ENCODE assay signal across 9 cellular contexts in the genomic region with DNA sequence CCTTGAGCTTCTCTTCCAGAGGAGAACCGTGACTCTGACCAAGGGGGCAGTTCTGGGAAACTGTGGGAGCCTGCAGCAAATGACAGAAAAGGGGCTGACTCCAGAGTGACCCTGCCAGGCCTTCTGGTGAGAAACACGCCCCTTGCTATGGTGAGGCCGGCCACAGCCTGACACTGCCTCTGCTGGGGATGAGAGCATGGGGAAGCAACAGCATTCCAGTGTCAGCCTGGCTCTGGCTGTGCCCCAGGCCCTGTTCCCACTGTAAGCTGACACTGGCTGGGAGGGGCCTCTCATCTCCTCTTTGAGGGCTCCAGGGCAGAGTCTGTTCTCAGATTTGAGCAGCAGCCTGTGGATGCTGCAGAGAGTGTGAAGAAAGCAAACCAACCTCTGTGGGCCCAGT.
DNase-seq lines count a peak whose midpoint lies in the region; ATAC-seq and TF ChIP-seq lines count a peak whose summit lies in the region.
"Had no signal": no experiment of that assay in that cellular context is flagged by ENCODE, and none has a peak within 500 bp of the region (broad histone marks: within the 10 kb centered on the region; RNA-seq: fewer than 3 reads in every experiment).

No MANE protein-coding gene starts in this region.

- no peak for TF ChIP-seq CTCF in HCT116 (IDR thresholded peaks at IDR 0.05 in 2 of 3, conservative IDR thresholded peaks at IDR 0.05 in 1 of 3; ENCODE audit: borderline replicate concordance in 1 of 3, insufficient read depth in 1 of 3, low read depth in 2 of 3, low read length in 2 of 3)

- CTCF ChIA-PET in HCT116 (lab: Charles Lee), result no interaction called here
- CTCF ChIA-PET in activated CD4-positive, alpha-beta memory T cell treated with anti-CD3 and anti-CD28 coated beads for 36 hours (lab: Charles Lee), result no interaction called here

- H3K4me1 ChIP-seq in HCT116 (ENCODE audit: control insufficient read depth in 1 of 2, insufficient read depth in 2 of 2, low read length in 2 of 2), result peaks cover 9 to 10% of the 10 kb centered on the region in 2 experiments

- no peaks in the 10 kb centered on the region for H3K9me2 ChIP-seq in HCT116 (ENCODE audit: insufficient read depth)

- H3K27me3 Mint-ChIP-seq in activated CD4-positive, alpha-beta memory T cell treated with anti-CD3 and anti-CD28 coated beads for 36 hours, result peaks cover 2% of the 10 kb centered on the region

- no peaks in the 10 kb centered on the region for H3K9me3 Mint-ChIP-seq in activated CD4-positive, alpha-beta memory T cell treated with anti-CD3 and anti-CD28 coated beads for 36 hours

- intact Hi-C loops in HCT116 (cut with micrococcal nuclease), result no loop called here
- intact Hi-C loops in activated CD4-positive, alpha-beta memory T cell treated with anti-CD3 and anti-CD28 coated beads for 36 hours (cut with micrococcal nuclease), result no loop called here

- POLR2A ChIA-PET in HCT116 (lab: Charles Lee), result no interaction called here
- POLR2A ChIA-PET in activated CD4-positive, alpha-beta memory T cell treated with anti-CD3 and anti-CD28 coated beads for 36 hours (lab: Charles Lee), result no interaction called here

- ATAC-seq in HCT116 (peak; percentile 83), HG02759 (IDR thresholded peaks at IDR 0.05; ENCODE audit: unreplicated experiment) (no peak), HG02798 (IDR thresholded peaks at IDR 0.05; ENCODE audit: poor library complexity, unreplicated experiment) (no peak)

- TF ChIP-seq POLR2A in HCT116 (IDR thresholded peaks at IDR 0.05; ENCODE audit: borderline replicate concordance, extremely low read depth, insufficient read depth, insufficient read length), result no peak

- no peak overlapping the region for H3K27ac ChIP-seq in HCT116 (ENCODE audit: low read depth, low read length)

- no peak overlapping the region for H3K4me3 Mint-ChIP-seq in activated CD4-positive, alpha-beta memory T cell treated with anti-CD3 and anti-CD28 coated beads for 36 hours

- H3K4me3 ChIP-seq in HCT116 (replicated peaks in 1 of 2; ENCODE audit: low read depth in 1 of 2, low read length in 2 of 2), result no peak overlapping the region

- BruUV-seq in HCT116 (replicated peaks; lab: Mats Ljungman, UMichigan), result no TSS peak

- no peaks in the 10 kb centered on the region for H3K27me3 ChIP-seq in HCT116 (ENCODE audit: insufficient read depth, low read length)

- RAD21 ChIA-PET in HCT116 (lab: Charles Lee; ENCODE audit: low non-redundant PET in 1 of 2, low total read pairs in 2 of 2, uncharacterized antibody in 2 of 2, unreplicated experiment in 2 of 2), result no interaction called here

- H3K27ac Mint-ChIP-seq in activated CD4-positive, alpha-beta memory T cell treated with anti-CD3 and anti-CD28 coated beads for 36 hours, result no peak overlapping the region

- no peak overlapping the region for H3K9ac ChIP-seq in HCT116 (ENCODE audit: low read length)

- H2AFZ ChIP-seq in HCT116 (ENCODE audit: low read depth, low read length, poor library complexity, severe bottlenecking), result no peak overlapping the region

- H3K36me3 ChIP-seq in HCT116 (ENCODE audit: control insufficient read depth in 1 of 2, insufficient read depth in 2 of 2, low read length in 2 of 2), result no peaks in the 10 kb centered on the region

- H3K4me2 ChIP-seq in HCT116 (ENCODE audit: low read length), result peak overlapping the region; percentile 21

- H3K9me3 ChIP-seq in HCT116 (ENCODE audit: control insufficient read depth in 1 of 2, insufficient read depth in 1 of 2, low read depth in 1 of 2, low read length in 2 of 2), result no peaks in the 10 kb centered on the region

- DNase-seq in HCT116 (ENCODE audit: low read depth, low spot score) (no peak), brain pericyte (ENCODE audit: low read depth, low spot score) (peak; percentile 90), iPS-NIHi7 (ENCODE audit: extremely low spot score) (peak; percentile 93), stromal cell of bone marrow (ENCODE audit: low read depth) (peak; percentile 45), mesenteric fat pad (ENCODE audit: low spot score) (no peak)
- DNase-seq in activated CD4-positive, alpha-beta memory T cell treated with anti-CD3 and anti-CD28 coated beads for 36 hours, result no peak
- DNase-seq: NCI-H446 treated with DMSO at 0.1 percent for 48 hours had no signal

- H3K4me1 Mint-ChIP-seq in activated CD4-positive, alpha-beta memory T cell treated with anti-CD3 and anti-CD28 coated beads for 36 hours (ENCODE audit: low read depth), result peaks cover 3% of the 10 kb centered on the region

- no peaks in the 10 kb centered on the region for H3K36me3 Mint-ChIP-seq in activated CD4-positive, alpha-beta memory T cell treated with anti-CD3 and anti-CD28 coated beads for 36 hours

- no peaks in the 10 kb centered on the region for H3K79me2 ChIP-seq in HCT116 (ENCODE audit: insufficient read depth, low read length)

- no peaks in the 10 kb centered on the region for H4K20me1 ChIP-seq in HCT116 (ENCODE audit: insufficient read depth)

- no peak for TF ChIP-seq RAD21 in HCT116 (IDR thresholded peaks at IDR 0.05; ENCODE audit: low read depth)

TF ChIP-seq in HCT116, 20 proteins besides CTCF, POLR2A, EP300 and RAD21:
- TF ChIP-seq CBX3 (IDR thresholded peaks at IDR 0.05; ENCODE audit: low read depth) (no peak), CEBPB (IDR thresholded peaks at IDR 0.05; ENCODE audit: low read depth) (no peak), SRF (IDR thresholded peaks at IDR 0.05; ENCODE audit: low read depth) (no peak), EZH2 (IDR thresholded peaks at IDR 0.05) (no peak), ATF3 (IDR thresholded peaks at IDR 0.05) (no peak), YY1 (IDR thresholded peaks at IDR 0.05; ENCODE audit: extremely low read depth, insufficient replicate concordance, low read depth, low read length) (no peak), EZH2phosphoT487 (IDR thresholded peaks at IDR 0.05; ENCODE audit: borderline replicate concordance) (no peak), SIN3A (IDR thresholded peaks at IDR 0.05; ENCODE audit: low read depth) (no peak)
- TF ChIP-seq, protein P1, sequence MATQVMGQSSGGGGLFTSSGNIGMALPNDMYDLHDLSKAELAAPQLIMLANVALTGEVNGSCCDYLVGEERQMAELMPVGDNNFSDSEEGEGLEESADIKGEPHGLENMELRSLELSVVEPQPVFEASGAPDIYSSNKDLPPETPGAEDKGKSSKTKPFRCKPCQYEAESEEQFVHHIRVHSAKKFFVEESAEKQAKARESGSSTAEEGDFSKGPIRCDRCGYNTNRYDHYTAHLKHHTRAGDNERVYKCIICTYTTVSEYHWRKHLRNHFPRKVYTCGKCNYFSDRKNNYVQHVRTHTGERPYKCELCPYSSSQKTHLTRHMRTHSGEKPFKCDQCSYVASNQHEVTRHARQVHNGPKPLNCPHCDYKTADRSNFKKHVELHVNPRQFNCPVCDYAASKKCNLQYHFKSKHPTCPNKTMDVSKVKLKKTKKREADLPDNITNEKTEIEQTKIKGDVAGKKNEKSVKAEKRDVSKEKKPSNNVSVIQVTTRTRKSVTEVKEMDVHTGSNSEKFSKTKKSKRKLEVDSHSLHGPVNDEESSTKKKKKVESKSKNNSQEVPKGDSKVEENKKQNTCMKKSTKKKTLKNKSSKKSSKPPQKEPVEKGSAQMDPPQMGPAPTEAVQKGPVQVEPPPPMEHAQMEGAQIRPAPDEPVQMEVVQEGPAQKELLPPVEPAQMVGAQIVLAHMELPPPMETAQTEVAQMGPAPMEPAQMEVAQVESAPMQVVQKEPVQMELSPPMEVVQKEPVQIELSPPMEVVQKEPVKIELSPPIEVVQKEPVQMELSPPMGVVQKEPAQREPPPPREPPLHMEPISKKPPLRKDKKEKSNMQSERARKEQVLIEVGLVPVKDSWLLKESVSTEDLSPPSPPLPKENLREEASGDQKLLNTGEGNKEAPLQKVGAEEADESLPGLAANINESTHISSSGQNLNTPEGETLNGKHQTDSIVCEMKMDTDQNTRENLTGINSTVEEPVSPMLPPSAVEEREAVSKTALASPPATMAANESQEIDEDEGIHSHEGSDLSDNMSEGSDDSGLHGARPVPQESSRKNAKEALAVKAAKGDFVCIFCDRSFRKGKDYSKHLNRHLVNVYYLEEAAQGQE (IDR thresholded peaks at IDR 0.05; ENCODE audit: low read depth), result no peak
- TF ChIP-seq, protein P2, sequence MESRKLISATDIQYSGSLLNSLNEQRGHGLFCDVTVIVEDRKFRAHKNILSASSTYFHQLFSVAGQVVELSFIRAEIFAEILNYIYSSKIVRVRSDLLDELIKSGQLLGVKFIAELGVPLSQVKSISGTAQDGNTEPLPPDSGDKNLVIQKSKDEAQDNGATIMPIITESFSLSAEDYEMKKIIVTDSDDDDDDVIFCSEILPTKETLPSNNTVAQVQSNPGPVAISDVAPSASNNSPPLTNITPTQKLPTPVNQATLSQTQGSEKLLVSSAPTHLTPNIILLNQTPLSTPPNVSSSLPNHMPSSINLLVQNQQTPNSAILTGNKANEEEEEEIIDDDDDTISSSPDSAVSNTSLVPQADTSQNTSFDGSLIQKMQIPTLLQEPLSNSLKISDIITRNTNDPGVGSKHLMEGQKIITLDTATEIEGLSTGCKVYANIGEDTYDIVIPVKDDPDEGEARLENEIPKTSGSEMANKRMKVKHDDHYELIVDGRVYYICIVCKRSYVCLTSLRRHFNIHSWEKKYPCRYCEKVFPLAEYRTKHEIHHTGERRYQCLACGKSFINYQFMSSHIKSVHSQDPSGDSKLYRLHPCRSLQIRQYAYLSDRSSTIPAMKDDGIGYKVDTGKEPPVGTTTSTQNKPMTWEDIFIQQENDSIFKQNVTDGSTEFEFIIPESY (IDR thresholded peaks at IDR 0.05; ENCODE audit: extremely low read depth, insufficient replicate concordance, low read length), result no peak
TF ChIP-seq in HCT116: peak in this region for 0.

Comparison
In these comparisons a context has a peak if more than half of its experiments do, and no peak if none do; other contexts are left out.
1. DNase-seq: peak in brain pericyte (single experiment), iPS-NIHi7 (single experiment) and stromal cell of bone marrow (single experiment); none in HCT116 (single experiment), activated CD4-positive, alpha-beta memory T cell treated with anti-CD3 and anti-CD28 coated beads for 36 hours (single experiment) and mesenteric fat pad (single experiment).